In genomic region chr9:128203024-128203841, GRCh38 we compare ENCODE assay signal across 1 cellular context.
TF ChIP-seq lines count a peak whose summit lies in the region.

TSS of gene DNM1 (plus strand) at chr9:128203379. CDS start at chr9:128203471, 92 bp downstream.

TF ChIP-seq in K562, 482 proteins besides CTCF, POLR2A, EP300 and RAD21 (continued from another document and continues in another):
- TF ChIP-seq ARID4B (CRISPR knock-in tag; IDR thresholded peaks at IDR 0.05) (no peak), NR2F6 (CRISPR knock-in tag; IDR thresholded peaks at IDR 0.05) (no peak), SMARCB1 (IDR thresholded peaks at IDR 0.05; ENCODE audit: insufficient read length, low read depth) (no peak), MXI1 (IDR thresholded peaks at IDR 0.05; ENCODE audit: low read depth, low read length) (no peak; the same call in 1 of the 2 replicates), ZKSCAN8 (CRISPR knock-in tag; IDR thresholded peaks at IDR 0.05) (no peak), RNF219 (CRISPR knock-in tag; IDR thresholded peaks at IDR 0.05) (no peak), BRD4 (IDR thresholded peaks at IDR 0.05) (no peak), PBX2 (CRISPR knock-in tag; IDR thresholded peaks at IDR 0.05; ENCODE audit: low read depth) (no peak), PBX2 (tag; conservative IDR thresholded peaks at IDR 0.05; ENCODE audit: low read depth) (no peak), ATF4 (CRISPR knock-in tag; IDR thresholded peaks at IDR 0.05) (peak; percentile 63), HNRNPL (IDR thresholded peaks at IDR 0.05; ENCODE audit: low read depth, low read length) (peak; percentile 40; the same call in 1 of the 2 replicates), C11orf30 (IDR thresholded peaks at IDR 0.05; ENCODE audit: low read depth) (no peak), TEAD2 (tag; IDR thresholded peaks at IDR 0.05) (no peak), BHLHE40 (IDR thresholded peaks at IDR 0.05; ENCODE audit: low read length) (peak; percentile 63), ZBED1 (IDR thresholded peaks at IDR 0.05) (no peak), ZNF717 (CRISPR knock-in tag; IDR thresholded peaks at IDR 0.05) (no peak), SMARCE1 (IDR thresholded peaks at IDR 0.05) (no peak), ID3 (CRISPR knock-in tag; IDR thresholded peaks at IDR 0.05) (no peak), ID3 (tag; IDR thresholded peaks at IDR 0.05) (peak; percentile 94), ZNF445 (CRISPR knock-in tag; IDR thresholded peaks at IDR 0.05; ENCODE audit: low read depth) (0 out of 2 replicates have a peak, but pooled peaks have one; percentile 30), RBM34 (IDR thresholded peaks at IDR 0.05; ENCODE audit: borderline replicate concordance, insufficient read depth, low read length) (no peak), MTA3 (IDR thresholded peaks at IDR 0.05; ENCODE audit: borderline replicate concordance) (peak; percentile 88), GABPB2 (CRISPR knock-in tag; conservative IDR thresholded peaks at IDR 0.05) (no peak), PML (IDR thresholded peaks at IDR 0.05; ENCODE audit: low read length) (no peak; the same call in 1 of the 2 replicates), HOMEZ (CRISPR knock-in tag; IDR thresholded peaks at IDR 0.05) (no peak), XRCC3 (IDR thresholded peaks at IDR 0.05) (no peak), ZNF561 (CRISPR knock-in tag; conservative IDR thresholded peaks at IDR 0.05) (0 out of 2 replicates have a peak, but pooled peaks have one; percentile 54), ZNF512 (tag; IDR thresholded peaks at IDR 0.05) (no peak), YBX1 (IDR thresholded peaks at IDR 0.05) (no peak), ESRRA (IDR thresholded peaks at IDR 0.05; ENCODE audit: borderline replicate concordance, low read depth) (peak; percentile 92), GABPA (tag; conservative IDR thresholded peaks at IDR 0.05; ENCODE audit: low read depth) (no peak), BDP1 (IDR thresholded peaks at IDR 0.05; ENCODE audit: insufficient read depth, insufficient read length) (no peak), ZNF589 (CRISPR knock-in tag; IDR thresholded peaks at IDR 0.05; ENCODE audit: low read depth) (no peak), ZNF778 (CRISPR knock-in tag; IDR thresholded peaks at IDR 0.05) (no peak), TGIF2 (CRISPR knock-in tag; IDR thresholded peaks at IDR 0.05) (no peak), PURB (CRISPR knock-in tag; IDR thresholded peaks at IDR 0.05; ENCODE audit: low read depth) (no peak), TRIM28 (IDR thresholded peaks at IDR 0.05) (no peak; the same call in 1 of the 2 replicates), ZKSCAN3 (CRISPR knock-in tag; IDR thresholded peaks at IDR 0.05) (no peak), POU5F1 (IDR thresholded peaks at IDR 0.05; ENCODE audit: borderline replicate concordance, low read depth, low read length, partially characterized antibody) (peak; percentile 91), NFATC3 (IDR thresholded peaks at IDR 0.05) (no peak), RBM25 (IDR thresholded peaks at IDR 0.05; ENCODE audit: low read depth, low read length, severe bottlenecking) (no peak), SMC3 (conservative IDR thresholded peaks at IDR 0.05; ENCODE audit: insufficient read depth, low read depth, low read length) (peak; percentile 83; the same call in 1 of the 2 replicates), ZNF695 (CRISPR knock-in tag; IDR thresholded peaks at IDR 0.05) (peak; percentile 62; the same call in 1 of the 2 replicates), TBL1XR1 (IDR thresholded peaks at IDR 0.05; ENCODE audit: low read length in 2 of 2) (peak; percentile 74 to 83), ZNF143 (CRISPR knock-in tag; IDR thresholded peaks at IDR 0.05) (no peak), NR3C1 (CRISPR knock-in tag; IDR thresholded peaks at IDR 0.05) (no peak), MIER1 (IDR thresholded peaks at IDR 0.05; ENCODE audit: low read depth) (no peak), ZNF311 (CRISPR knock-in tag; IDR thresholded peaks at IDR 0.05) (no peak; the same call in 1 of the 2 replicates), ILF3 (IDR thresholded peaks at IDR 0.05; ENCODE audit: borderline replicate concordance) (no peak), CGGBP1 (CRISPR knock-in tag; IDR thresholded peaks at IDR 0.05) (no peak; the same call in 1 of the 2 replicates), PCBP1 (IDR thresholded peaks at IDR 0.05; ENCODE audit: low read depth, low read length, poor library complexity, severe bottlenecking) (peak; percentile 76), LCOR (CRISPR knock-in tag; IDR thresholded peaks at IDR 0.05) (no peak), GTF2A2 (tag; IDR thresholded peaks at IDR 0.05) (no peak; the same call in 1 of the 2 replicates), TFAP4 (CRISPR knock-in tag; IDR thresholded peaks at IDR 0.05; ENCODE audit: borderline replicate concordance) (no peak), JUN (IDR thresholded peaks at IDR 0.05; ENCODE audit: borderline replicate concordance, low read depth, low read length) (peak; percentile 65; the same call in 1 of the 2 replicates), JUN (CRISPR knock-in tag; IDR thresholded peaks at IDR 0.05; ENCODE audit: borderline replicate concordance) (no peak), RB1 (IDR thresholded peaks at IDR 0.05; ENCODE audit: low read depth) (no peak)
